8 cellular contexts compared by ENCODE assay signal in genomic region chr11:2526808-2527381, GRCh38.
DNase-seq lines count a peak whose midpoint lies in the region; ATAC-seq, FAIRE-seq and TF ChIP-seq lines count a peak whose summit lies in the region.

No MANE protein-coding gene starts in this region.

- ATAC-seq in GM21737 (IDR thresholded peaks at IDR 0.05; ENCODE audit: unreplicated experiment), result peak; percentile 63
- ATAC-seq in stimulated activated memory B cell treated with anti-CD40 and anti-IgM and Interleukin-4, amounts not matched to agents 10 μg/mL and 1 μg/mL and 100 μg/mL, for 72 hours, result peak; percentile 91

- no peaks in the 10 kb centered on the region for H3K9me3 ChIP-seq in Peyer's patch

- H3K27ac Mint-ChIP-seq in stimulated activated memory B cell treated with anti-CD40 and anti-IgM and Interleukin-4, amounts not matched to agents 10 μg/mL and 1 μg/mL and 100 μg/mL, for 72 hours, result peak overlapping the region; percentile 86

- H3K4me1 Mint-ChIP-seq in stimulated activated memory B cell treated with anti-CD40 and anti-IgM and Interleukin-4, amounts not matched to agents 10 μg/mL and 1 μg/mL and 100 μg/mL, for 72 hours, result peaks cover 58% of the 10 kb centered on the region

- TF ChIP-seq CTCF in GM12864 (IDR thresholded peaks at IDR 0.05; ENCODE audit: low read depth, low read length, missing control alignments), result peak; percentile 32
- peak in 4 of 6 experiments; percentile 31 to 67 (median 64) for TF ChIP-seq CTCF in Peyer's patch (IDR thresholded peaks at IDR 0.05)

- H3K36me3 ChIP-seq in Peyer's patch, result no peaks in the 10 kb centered on the region

- H3K9me3 Mint-ChIP-seq in stimulated activated memory B cell treated with anti-CD40 and anti-IgM and Interleukin-4, amounts not matched to agents 10 μg/mL and 1 μg/mL and 100 μg/mL, for 72 hours, result no peaks in the 10 kb centered on the region

- peak overlapping the region; percentile 66 to 79 (median 75) for H3K27ac ChIP-seq in Peyer's patch

- DNase-seq in GM12864 (ENCODE audit: low read depth) (peak; percentile 22), Peyer's patch (peak; percentile 81 to 92 (median 87)), germinal center (ENCODE audit: low spot score) (peak; percentile 74), HCEC 1CT (no peak), H54 (ENCODE audit: insufficient read length, low spot score) (no peak), NCI-H187 treated with DMSO at 0.1 percent for 48 hours (lab: John Stamatoyannopoulos, UW) (no peak)

- peak overlapping the region; percentile 70 for H3K4me3 Mint-ChIP-seq in stimulated activated memory B cell treated with anti-CD40 and anti-IgM and Interleukin-4, amounts not matched to agents 10 μg/mL and 1 μg/mL and 100 μg/mL, for 72 hours

- FAIRE-seq in H54 (lab: Jason Lieb, UNC), result no peak

- no peaks in the 10 kb centered on the region for H3K27me3 Mint-ChIP-seq in stimulated activated memory B cell treated with anti-CD40 and anti-IgM and Interleukin-4, amounts not matched to agents 10 μg/mL and 1 μg/mL and 100 μg/mL, for 72 hours

- peaks cover 0 to 40% (median 18%) of the 10 kb centered on the region in 4 donors for H3K4me1 ChIP-seq in Peyer's patch

- H3K36me3 Mint-ChIP-seq in stimulated activated memory B cell treated with anti-CD40 and anti-IgM and Interleukin-4, amounts not matched to agents 10 μg/mL and 1 μg/mL and 100 μg/mL, for 72 hours, result no peaks in the 10 kb centered on the region

- no peak overlapping the region for H3K4me3 ChIP-seq in GM12864 (ENCODE audit: low read depth, low read length)
- peak overlapping the region in 3 of 4 donors; percentile 14 to 27 (median 23) for H3K4me3 ChIP-seq in Peyer's patch

- TF ChIP-seq POLR2A in Peyer's patch (IDR thresholded peaks at IDR 0.05) (no peak), H54 (IDR thresholded peaks at IDR 0.05; ENCODE audit: low read depth, low read length) (no peak)

- H3K27me3 ChIP-seq in Peyer's patch, result no peaks in the 10 kb centered on the region

Comparison
In these comparisons a context has a peak if more than half of its experiments do, and no peak if none do; other contexts are left out.
1. DNase-seq: peak in GM12864 (single experiment), Peyer's patch (3 of 3) and germinal center (single experiment); none in HCEC 1CT (single experiment), H54 (single experiment) and NCI-H187 treated with DMSO at 0.1 percent for 48 hours (single experiment).